Comparison of ENCODE assay signal across 8 cellular contexts in the genomic region with DNA sequence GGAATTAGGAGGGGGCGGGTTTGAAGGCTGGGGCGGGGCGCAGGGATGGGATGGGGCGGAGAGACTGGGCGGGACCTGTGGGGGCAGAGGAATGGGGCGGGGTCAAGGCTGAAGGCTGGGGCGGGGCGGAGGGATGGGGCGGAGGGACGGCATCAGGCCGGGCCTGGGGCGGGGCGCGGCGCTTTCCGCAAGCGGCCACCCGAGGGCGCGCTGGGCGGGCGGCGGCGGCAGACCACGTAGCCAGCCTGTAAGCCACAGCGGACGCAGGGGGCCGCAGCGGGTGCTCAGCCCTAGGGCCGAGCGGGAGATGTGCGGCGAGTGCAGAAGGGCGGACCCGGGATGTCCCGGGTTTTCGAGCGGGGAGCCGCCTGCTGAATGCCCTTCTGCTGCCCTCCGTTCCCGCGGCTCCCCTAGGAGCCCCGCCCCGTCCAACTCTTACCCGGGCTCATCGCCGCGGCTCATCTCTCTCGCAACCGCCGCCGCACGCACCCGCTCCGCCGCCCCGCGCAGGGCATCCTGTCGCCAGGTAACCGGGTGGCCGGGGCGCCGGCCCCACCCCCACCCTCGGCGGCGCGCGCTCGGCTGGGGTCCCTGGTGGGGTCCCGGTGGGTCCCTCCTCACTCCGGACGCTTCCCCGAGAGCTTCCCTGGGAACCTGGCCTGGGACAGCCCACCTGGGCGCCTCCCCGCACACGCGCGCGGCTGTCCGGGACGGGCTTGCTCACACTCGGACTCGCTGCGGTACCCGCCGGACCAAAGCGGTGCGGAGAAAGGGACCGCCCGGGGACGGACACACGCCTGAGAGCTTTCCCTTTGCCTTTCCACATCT. TPM values are rescaled to one million over a fixed set of nuclear protein-coding genes. Genes with fewer than 3 reads are reported as not detected.
DNase-seq lines count a peak whose midpoint lies in the region; TF ChIP-seq lines count a peak whose summit lies in the region.

A gene (minus strand): TSS at position 499 of the 828 bp plus-strand sequence. CDS start 50 bp downstream, at position 449.

- H3K27me3 ChIP-seq in left ventricle myocardium inferior (ENCODE audit: low read depth): no peaks in the 10 kb centered on the region
- H3K27me3 ChIP-seq in prostate gland (replicated peaks; ENCODE audit: insufficient read depth): no peaks in the 10 kb centered on the region

- TF ChIP-seq POLR2A in prostate gland (IDR thresholded peaks at IDR 0.05): peak; percentile 42

- DNase-seq in GM12864 (ENCODE audit: low read depth): peak; percentile 63
- peak; percentile 77 for DNase-seq in HFF-Myc (ENCODE audit: extremely low read depth, low read depth)
- peak; percentile 86 for DNase-seq in NAMALWA (ENCODE audit: low spot score)
- DNase-seq in T follicular helper cell (ENCODE audit: low read depth): peak; percentile 90
- peak; percentile 88 for DNase-seq in amniotic epithelial cell (ENCODE audit: low read depth)
- peak; percentile 94 for DNase-seq in left ventricle myocardium inferior
- peak; percentile 95 for DNase-seq in prostate gland (ENCODE audit: low spot score)
- DNase-seq in ureter (ENCODE audit: low spot score): peak; percentile 97

- WGBS in prostate gland: 2% methylated on average over 70 of the region's 92 CpGs

- H3K9me3 ChIP-seq in left ventricle myocardium inferior (replicated peaks) (no peaks in the 10 kb centered on the region), prostate gland (no peaks in the 10 kb centered on the region)

- intact Hi-C loops in left ventricle myocardium inferior (cut with micrococcal nuclease): no loop called here
- intact Hi-C loops in prostate gland (cut with DNase I): loop anchor here (1.0 to 5.0 kb wide), 4 partner anchors 36 to 566 kb away; no protein-coding TSS in a partner anchor

- TF ChIP-seq CTCF in GM12864 (IDR thresholded peaks at IDR 0.05; ENCODE audit: low read depth, low read length, missing control alignments) (peak; percentile 51), HFF-Myc (IDR thresholded peaks at IDR 0.05; ENCODE audit: low read depth, low read length, missing control alignments) (peak; percentile 25), left ventricle myocardium inferior (IDR thresholded peaks at IDR 0.05; ENCODE audit: borderline replicate concordance) (peak; percentile 76), prostate gland (IDR thresholded peaks at IDR 0.05) (peak; percentile 70 to 85 (median 75))

- peak within 1 kb of the TSS; percentile 66 for H3K27ac ChIP-seq in left ventricle myocardium inferior (replicated peaks)
- H3K27ac ChIP-seq in prostate gland: peak within 1 kb of the TSS; percentile 74 to 81

- H3K36me3 ChIP-seq in left ventricle myocardium inferior (no peaks in the 10 kb centered on the region), prostate gland (no peaks in the 10 kb centered on the region)

- H3K4me1 ChIP-seq in left ventricle myocardium inferior (peaks cover 16% of the 10 kb centered on the region), prostate gland (replicated peaks) (no peaks in the 10 kb centered on the region)

- H3K4me3 ChIP-seq in GM12864 (ENCODE audit: low read depth, low read length) (peak within 1 kb of the TSS; percentile 94), HFF-Myc (replicated peaks; ENCODE audit: low read depth, low read length) (peak within 1 kb of the TSS; percentile 47), left ventricle myocardium inferior (peak within 1 kb of the TSS; percentile 92), prostate gland (peak within 1 kb of the TSS; percentile 63 to 70)

RNA-seq across cellular contexts. Expression of the gene that starts here (rescaled TPM):
- 2.0 TPM for total RNA-seq in left ventricle myocardium inferior
- 10 to 100 TPM in 1 of 2 donors, 1 to 10 TPM in 1; 2.8 to 10.3 TPM for total RNA-seq in prostate gland
- total RNA-seq in ureter: 2.3 TPM

Comparison
In these comparisons a context has a peak if more than half of its experiments do, and no peak if none do; other contexts are left out.
1. Peak in every context shown above with its lines: DNase-seq, H3K4me3 ChIP-seq and H3K27ac ChIP-seq.
2. CTCF ChIP-seq: peak in every context shown above with its lines; median percentile 76 in left ventricle myocardium inferior; 75 in prostate gland; 51 in GM12864; 25 in HFF-Myc.